ENCODE assay signal across 1 cellular context in genomic region chr12:53386381-53386780, GRCh38.
TF ChIP-seq lines count a peak whose summit lies in the region.

No MANE protein-coding gene starts in this region.

TF ChIP-seq in HEK293, 187 proteins besides CTCF, POLR2A, EP300 and RAD21:
- TF ChIP-seq ZNF121 (tag by site-specific recombination; IDR thresholded peaks at IDR 0.05), result peak; percentile 89; the same call in 1 of the 2 replicates
- TF ChIP-seq, protein P1, sequence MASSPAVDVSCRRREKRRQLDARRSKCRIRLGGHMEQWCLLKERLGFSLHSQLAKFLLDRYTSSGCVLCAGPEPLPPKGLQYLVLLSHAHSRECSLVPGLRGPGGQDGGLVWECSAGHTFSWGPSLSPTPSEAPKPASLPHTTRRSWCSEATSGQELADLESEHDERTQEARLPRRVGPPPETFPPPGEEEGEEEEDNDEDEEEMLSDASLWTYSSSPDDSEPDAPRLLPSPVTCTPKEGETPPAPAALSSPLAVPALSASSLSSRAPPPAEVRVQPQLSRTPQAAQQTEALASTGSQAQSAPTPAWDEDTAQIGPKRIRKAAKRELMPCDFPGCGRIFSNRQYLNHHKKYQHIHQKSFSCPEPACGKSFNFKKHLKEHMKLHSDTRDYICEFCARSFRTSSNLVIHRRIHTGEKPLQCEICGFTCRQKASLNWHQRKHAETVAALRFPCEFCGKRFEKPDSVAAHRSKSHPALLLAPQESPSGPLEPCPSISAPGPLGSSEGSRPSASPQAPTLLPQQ (tag by site-specific recombination; IDR thresholded peaks at IDR 0.05), result peak; percentile 31
